In the genomic region with DNA sequence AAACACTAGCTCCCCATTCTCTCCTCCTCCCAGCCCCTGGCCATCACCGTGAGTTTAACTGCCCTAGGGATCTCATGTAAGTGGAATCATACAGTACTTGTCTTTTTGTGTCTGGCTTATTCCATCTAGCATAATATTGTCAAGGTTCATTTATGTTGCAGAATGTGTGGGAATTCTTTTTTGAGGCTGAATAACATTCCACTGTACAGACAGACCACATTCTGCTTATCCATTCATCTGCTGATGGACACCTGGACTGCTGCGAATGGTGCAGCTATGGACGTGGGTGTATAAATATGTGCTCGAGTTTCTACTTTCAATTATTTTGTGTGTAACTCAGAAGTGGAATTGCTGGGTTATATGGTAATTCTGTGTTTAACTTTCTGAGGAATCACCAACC, we compare ENCODE assay signal across 16 cellular contexts.
"Had no signal": no experiment of that assay in that cellular context is flagged by ENCODE, and none has a peak within 500 bp of the region (broad histone marks: within the 10 kb centered on the region; RNA-seq: fewer than 3 reads in every experiment).

No MANE protein-coding gene starts in this region.

- H3K27ac ChIP-seq: coronary artery, heart right ventricle, left ventricle myocardium inferior, pancreas, thyroid gland, uterus had no signal

- H3K36me3 ChIP-seq: left ventricle myocardium inferior, pancreas, thyroid gland, uterus had no signal

- H3K9me3 ChIP-seq: pancreas, thyroid gland, uterus had no signal

- H3K27me3 ChIP-seq: heart right ventricle, pancreas, thyroid gland, uterus had no signal

- H3K4me1 ChIP-seq: uterus had no signal

- DNase-seq: activated B cell treated with CpG ODN at 0.5 μM for 24 hours; activated CD4-positive, alpha-beta T cell treated with anti-CD3 and anti-CD28 coated beads, Interleukin-2, amount 50 U/mL, for 1 hour; activated effector memory CD4-positive, alpha-beta T cell treated with Interleukin-2 at 50 U/mL for 16 hours; activated T-cell treated with anti-CD3 and anti-CD28 coated beads, Interleukin-2, amount 50 U/mL, for 24 hours; aorta; effector CD8-positive, alpha-beta T cell; foreskin melanocyte; heart right ventricle; left ventricle myocardium inferior; pancreas; retina; small intestine; T-helper 2 cell; thyroid gland; uterus had no signal

- H3K4me3 ChIP-seq: coronary artery, heart right ventricle, left ventricle myocardium inferior, pancreas, thyroid gland, uterus had no signal
